ENCODE assay signal across 19 cellular contexts in the genomic region with DNA sequence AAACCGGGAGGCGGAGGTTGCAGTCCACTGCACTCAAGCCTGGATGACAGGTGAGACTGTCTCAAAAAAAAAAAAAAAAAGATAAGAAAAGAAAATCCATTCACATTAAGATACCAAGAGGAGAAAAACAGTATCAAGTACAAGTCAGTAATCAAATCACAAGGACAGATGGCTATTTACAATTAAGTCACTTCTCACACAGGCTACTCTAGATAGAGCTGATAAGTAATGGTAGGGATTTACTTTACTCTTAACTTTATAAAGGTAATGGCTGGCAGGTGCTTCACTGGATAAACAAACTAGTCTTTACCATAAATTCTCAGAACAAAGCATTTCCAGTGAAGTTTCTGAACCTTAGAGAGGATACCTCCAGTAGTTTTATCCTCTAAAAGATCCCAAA.
"Had no signal": no experiment of that assay in that cellular context is flagged by ENCODE, and none has a peak within 500 bp of the region (broad histone marks: within the 10 kb centered on the region; RNA-seq: fewer than 3 reads in every experiment).

No MANE protein-coding gene starts in this region.

- H3K9me3 ChIP-seq: heart left ventricle, testis had no signal

- H3K4me3 ChIP-seq: heart left ventricle, neural progenitor cell, testis had no signal

- H3K36me3 Mint-ChIP-seq: type B pancreatic cell had no signal

- H3K27ac ChIP-seq: heart left ventricle, neural progenitor cell, testis had no signal

- H3K9me3 Mint-ChIP-seq: activated B cell treated with CpG ODN at 0.5 μM for 24 hours; activated naive CD8-positive, alpha-beta T cell treated with anti-CD3 and anti-CD28 coated beads, Interleukin-2, amount 10 ng/mL, durations not matched to agents 7 days and 5 days; activated T-helper 2 cell treated with anti-CD3 and anti-CD28 coated beads, Interferon-gamma antibody, Interleukin-2, Interleukin-4, amounts not matched to agents 10 μg/mL and 5 μg/mL and 100 μg/mL, durations not matched to agents 14 hours and 24 hours and 36 hours; naive B cell; neural progenitor cell; type B pancreatic cell had no signal

- H3K4me1 ChIP-seq: neural progenitor cell had no signal

- H3K27me3 Mint-ChIP-seq: activated B cell treated with CpG ODN at 0.5 μM for 24 hours; activated CD4-positive, alpha-beta T cell treated with anti-CD3 and anti-CD28 coated beads for 36 hours; activated naive CD8-positive, alpha-beta T cell treated with anti-CD3 and anti-CD28 coated beads, Interleukin-2, amount 10 ng/mL, durations not matched to agents 7 days and 5 days; naive B cell; type B pancreatic cell had no signal

- H3K4me3 Mint-ChIP-seq: activated B cell treated with CpG ODN at 0.5 μM for 24 hours; activated CD4-positive, alpha-beta T cell treated with anti-CD3 and anti-CD28 coated beads for 36 hours; activated naive CD8-positive, alpha-beta T cell treated with anti-CD3 and anti-CD28 coated beads, Interleukin-2, amount 10 ng/mL, durations not matched to agents 7 days and 5 days; neural progenitor cell; type B pancreatic cell had no signal

- H3K27me3 ChIP-seq: heart left ventricle, neural progenitor cell, testis had no signal

- ATAC-seq: activated CD4-positive, alpha-beta T cell treated with anti-CD3 and anti-CD28 coated beads for 36 hours; heart left ventricle; left colon had no signal

- DNase-seq: activated B cell treated with CpG ODN at 0.5 μM for 24 hours; activated CD4-positive, alpha-beta T cell treated with anti-CD3 and anti-CD28 coated beads for 36 hours; activated CD4-positive, alpha-beta T cell treated with anti-CD3 and anti-CD28 coated beads, Interleukin-2, amount 50 U/mL, for 4 hours; activated naive CD4-positive, alpha-beta T cell; activated naive CD8-positive, alpha-beta T cell treated with anti-CD3 and anti-CD28 coated beads, Interleukin-2, amount 10 ng/mL, durations not matched to agents 7 days and 5 days; amygdala; heart left ventricle; left colon; mesenchymal stem cell; naive B cell; retina; stimulated activated CD4-positive, alpha-beta T cell treated with anti-CD3 and anti-CD28 coated beads, Interleukin-2, amount 100 ng/mL, for 48 hours; stimulated activated CD8-positive, alpha-beta memory T cell treated with anti-CD3 and anti-CD28 coated beads, Interleukin-4, amount 100 ng/mL, for 48 hours; stimulated activated naive CD4-positive, alpha-beta T cell; T1000; testis had no signal

- H3K27ac Mint-ChIP-seq: activated B cell treated with CpG ODN at 0.5 μM for 24 hours; activated naive CD8-positive, alpha-beta T cell treated with anti-CD3 and anti-CD28 coated beads, Interleukin-2, amount 10 ng/mL, durations not matched to agents 7 days and 5 days; activated T-helper 2 cell treated with anti-CD3 and anti-CD28 coated beads, Interferon-gamma antibody, Interleukin-2, Interleukin-4, amounts not matched to agents 10 μg/mL and 5 μg/mL and 100 μg/mL, durations not matched to agents 14 hours and 24 hours and 36 hours; neural progenitor cell; type B pancreatic cell had no signal
